13 cellular contexts compared by ENCODE assay signal in the genomic region with DNA sequence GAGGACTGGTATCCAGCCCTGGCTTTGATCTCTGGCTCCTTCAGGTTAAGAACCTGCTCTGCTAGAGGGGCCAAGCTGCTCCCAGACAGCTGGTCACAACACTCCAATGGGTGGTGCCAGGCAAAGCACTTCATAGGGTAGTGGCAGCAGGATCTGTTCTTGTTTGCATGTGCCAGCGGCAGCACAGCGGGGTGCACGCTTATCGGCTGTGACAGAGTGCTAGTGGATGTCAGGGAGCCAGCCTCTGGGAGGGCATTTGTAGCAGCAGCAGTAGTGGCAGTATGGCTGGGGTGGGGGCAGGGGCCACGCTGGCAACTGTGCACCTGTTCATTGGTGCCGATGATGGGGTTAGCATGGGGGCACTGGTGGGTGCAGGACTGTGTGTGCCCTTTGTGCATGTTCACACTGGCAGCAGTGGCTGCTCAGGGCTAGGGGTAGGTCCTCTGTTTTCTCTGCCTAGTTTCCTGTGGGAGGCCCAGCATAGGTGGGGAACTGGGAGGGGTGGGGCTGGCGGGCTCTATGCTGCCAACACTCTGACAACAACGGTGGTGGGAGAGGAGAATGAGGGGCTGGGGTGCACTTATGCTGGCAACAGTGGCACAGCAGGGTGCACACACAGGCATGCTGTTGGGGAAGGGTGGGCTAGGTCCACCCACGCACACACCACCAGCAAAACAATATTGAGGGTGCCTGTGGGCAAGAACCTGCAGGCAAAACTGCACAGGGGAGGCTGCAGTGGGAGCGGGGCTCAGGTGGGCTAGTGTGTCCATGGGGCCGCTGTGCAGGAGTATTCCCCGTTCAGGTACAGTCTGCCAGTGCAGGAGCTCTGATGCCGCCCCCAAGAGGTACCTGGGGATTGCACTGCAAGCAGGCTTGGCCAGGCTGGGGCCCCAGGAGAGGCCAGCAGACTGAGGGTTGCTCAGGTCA. TPM values are rescaled to one million over a fixed set of nuclear protein-coding genes. Genes with fewer than 3 reads are reported as not detected.
DNase-seq lines count a peak whose midpoint lies in the region; ATAC-seq lines count a peak whose summit lies in the region.
"Had no signal": no experiment of that assay in that cellular context is flagged by ENCODE, and none has a peak within 500 bp of the region (broad histone marks: within the 10 kb centered on the region; RNA-seq: fewer than 3 reads in every experiment).

No MANE protein-coding gene starts in this region.

- peaks cover 87% of the 10 kb centered on the region for H3K36me3 Mint-ChIP-seq in activated naive CD8-positive, alpha-beta T cell treated with anti-CD3 and anti-CD28 coated beads for 36 hours
- peaks cover 83% of the 10 kb centered on the region for H3K36me3 Mint-ChIP-seq in stimulated activated effector memory CD8-positive, alpha-beta T cell treated with anti-CD3 and anti-CD28 coated beads, Interleukin-12 subunit alpha, Interleukin-12 subunit beta, amount 100 ng/mL, for 72 hours

- DNase-seq in activated T-cell treated with anti-CD3 and anti-CD28 coated beads, Interleukin-2, amount 50 U/mL, for 1 hour, result peak; percentile 42
- no peak for DNase-seq in activated T-cell treated with anti-CD3 and anti-CD28 coated beads for 4 hours
- DNase-seq in NCI-H2081 treated with DMSO at 0.1 percent for 48 hours (lab: John Stamatoyannopoulos, UW), result peak; percentile 0
- no peak for DNase-seq in activated naive CD8-positive, alpha-beta T cell treated with anti-CD3 and anti-CD28 coated beads for 36 hours
- no peak for DNase-seq in stimulated activated effector memory CD8-positive, alpha-beta T cell treated with anti-CD3 and anti-CD28 coated beads, Interleukin-12 subunit alpha, Interleukin-12 subunit beta, amount 100 ng/mL, for 72 hours (ENCODE audit: low spot score in 2 of 2)
- DNase-seq in hepatic stellate cell (ENCODE audit: low spot score), result no peak
- DNase-seq: GDM1, T-helper 9 cell had no signal

- peaks cover 32% of the 10 kb centered on the region for H3K9me3 Mint-ChIP-seq in activated naive CD8-positive, alpha-beta T cell treated with anti-CD3 and anti-CD28 coated beads for 36 hours
- H3K9me3 Mint-ChIP-seq in stimulated activated effector memory CD8-positive, alpha-beta T cell treated with anti-CD3 and anti-CD28 coated beads, Interleukin-12 subunit alpha, Interleukin-12 subunit beta, amount 100 ng/mL, for 72 hours, result peaks cover 6% of the 10 kb centered on the region

- no peak for ATAC-seq in stimulated activated effector memory CD8-positive, alpha-beta T cell treated with anti-CD3 and anti-CD28 coated beads, Interleukin-12 subunit alpha, Interleukin-12 subunit beta, amount 100 ng/mL, for 72 hours
- ATAC-seq in GM21529 (IDR thresholded peaks at IDR 0.05; ENCODE audit: unreplicated experiment) (no peak), HG02798 (IDR thresholded peaks at IDR 0.05; ENCODE audit: poor library complexity, unreplicated experiment) (no peak)

- H3K4me3 Mint-ChIP-seq in activated naive CD8-positive, alpha-beta T cell treated with anti-CD3 and anti-CD28 coated beads for 36 hours, result peak overlapping the region; percentile 32
- H3K4me3 Mint-ChIP-seq in stimulated activated effector memory CD8-positive, alpha-beta T cell treated with anti-CD3 and anti-CD28 coated beads, Interleukin-12 subunit alpha, Interleukin-12 subunit beta, amount 100 ng/mL, for 72 hours, result no peak overlapping the region

- peak overlapping the region; percentile 52 for H3K27ac Mint-ChIP-seq in activated naive CD8-positive, alpha-beta T cell treated with anti-CD3 and anti-CD28 coated beads for 36 hours
- peak overlapping the region; percentile 71 for H3K27ac Mint-ChIP-seq in stimulated activated effector memory CD8-positive, alpha-beta T cell treated with anti-CD3 and anti-CD28 coated beads, Interleukin-12 subunit alpha, Interleukin-12 subunit beta, amount 100 ng/mL, for 72 hours

- no peaks in the 10 kb centered on the region for H3K27me3 Mint-ChIP-seq in activated naive CD8-positive, alpha-beta T cell treated with anti-CD3 and anti-CD28 coated beads for 36 hours

- peaks cover 60% of the 10 kb centered on the region for H3K4me1 Mint-ChIP-seq in activated naive CD8-positive, alpha-beta T cell treated with anti-CD3 and anti-CD28 coated beads for 36 hours
- H3K4me1 Mint-ChIP-seq in stimulated activated effector memory CD8-positive, alpha-beta T cell treated with anti-CD3 and anti-CD28 coated beads, Interleukin-12 subunit alpha, Interleukin-12 subunit beta, amount 100 ng/mL, for 72 hours, result peaks cover 34% of the 10 kb centered on the region

RNA-seq across cellular contexts. Expression of a gene that starts 19.3 kb away (rescaled TPM):
- 10 to 100 TPM; 90.7 to 97.2 TPM for total RNA-seq in activated naive CD8-positive, alpha-beta T cell treated with anti-CD3 and anti-CD28 coated beads for 36 hours

RNA-seq across cellular contexts. Expression of a gene that starts 31.8 kb away (rescaled TPM):
- total RNA-seq in activated naive CD8-positive, alpha-beta T cell treated with anti-CD3 and anti-CD28 coated beads for 36 hours, result 10 to 100 TPM; 65.0 to 66.3 TPM

RNA-seq across cellular contexts. Expression of a gene that starts 43.7 kb away (rescaled TPM):
- total RNA-seq in activated naive CD8-positive, alpha-beta T cell treated with anti-CD3 and anti-CD28 coated beads for 36 hours, result not detected
- total RNA-seq: cardiac muscle cell, renal cortical epithelial cell, vagina had no signal

Comparison
In these comparisons a context has a peak if more than half of its experiments do, and no peak if none do; other contexts are left out.
1. DNase-seq: peak in activated T-cell treated with anti-CD3 and anti-CD28 coated beads, Interleukin-2, amount 50 U/mL, for 1 hour (single experiment) and NCI-H2081 treated with DMSO at 0.1 percent for 48 hours (single experiment); none in activated T-cell treated with anti-CD3 and anti-CD28 coated beads for 4 hours (single experiment), activated naive CD8-positive, alpha-beta T cell treated with anti-CD3 and anti-CD28 coated beads for 36 hours (single experiment), stimulated activated effector memory CD8-positive, alpha-beta T cell treated with anti-CD3 and anti-CD28 coated beads, Interleukin-12 subunit alpha, Interleukin-12 subunit beta, amount 100 ng/mL, for 72 hours (0 of 2) and hepatic stellate cell (single experiment).